30 cellular contexts compared by ENCODE assay signal in the genomic region with DNA sequence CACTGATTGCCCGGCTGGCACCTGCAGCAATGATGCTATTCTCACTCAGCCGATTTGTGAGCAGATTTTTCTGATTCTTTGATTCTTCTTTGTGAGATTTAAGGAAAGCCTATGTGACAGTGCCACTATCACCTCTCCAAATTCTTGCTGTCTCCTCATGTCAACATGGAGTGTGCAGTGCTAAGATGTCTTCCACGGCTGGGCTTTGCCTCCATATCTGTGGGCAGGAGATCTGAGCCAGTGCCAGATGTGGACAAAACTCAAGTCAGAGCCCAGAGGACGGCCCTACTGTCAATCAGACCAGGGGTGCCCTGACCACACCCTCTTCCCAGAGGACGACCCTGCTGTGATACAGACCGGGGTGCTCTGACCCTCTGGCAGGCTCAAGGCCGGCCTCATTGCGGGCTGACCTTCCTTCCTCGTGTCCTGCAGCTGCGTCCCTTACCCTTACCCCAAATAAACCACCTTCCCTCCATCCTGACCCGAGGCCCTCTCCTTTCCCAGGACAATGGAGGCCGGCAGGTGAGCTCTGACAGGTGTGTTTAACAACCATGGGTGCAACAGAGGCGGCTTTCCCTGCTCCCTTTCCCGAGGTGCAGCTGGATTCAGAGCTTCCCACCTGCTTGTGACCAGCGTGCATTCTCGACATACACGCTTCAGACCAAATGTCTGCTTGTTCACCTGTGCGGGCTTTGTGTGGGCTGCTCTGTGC.
"Had no signal": no experiment of that assay in that cellular context is flagged by ENCODE, and none has a peak within 500 bp of the region (broad histone marks: within the 10 kb centered on the region; RNA-seq: fewer than 3 reads in every experiment).

No MANE protein-coding gene starts in this region.

- H3K9me3 ChIP-seq: left lung, testis, uterus had no signal

- H3K9me3 Mint-ChIP-seq: activated B cell treated with CpG ODN at 0.5 μM for 24 hours; activated naive CD8-positive, alpha-beta T cell treated with anti-CD3 and anti-CD28 coated beads for 36 hours; activated T-cell treated with anti-CD3 and anti-CD28 coated beads, Interleukin-2, amount 50 U/mL, for 4 hours; activated T-helper 2 cell treated with anti-CD3 and anti-CD28 coated beads, Interferon-gamma antibody, Interleukin-2, Interleukin-4, amounts not matched to agents 10 μg/mL and 5 μg/mL and 100 μg/mL, durations not matched to agents 14 hours and 24 hours and 36 hours had no signal

- H3K36me3 Mint-ChIP-seq: activated naive CD8-positive, alpha-beta T cell treated with anti-CD3 and anti-CD28 coated beads for 36 hours; immature natural killer cell; naive thymus-derived CD4-positive, alpha-beta T cell had no signal

- H3K27me3 ChIP-seq: hepatocyte, testis, uterus had no signal

- H3K4me3 Mint-ChIP-seq: activated B cell treated with CpG ODN at 0.5 μM for 24 hours; activated CD4-positive, alpha-beta T cell treated with anti-CD3 and anti-CD28 coated beads for 36 hours; activated naive CD8-positive, alpha-beta T cell treated with anti-CD3 and anti-CD28 coated beads for 36 hours; activated T-cell treated with anti-CD3 and anti-CD28 coated beads, Interleukin-2, amount 50 U/mL, for 4 hours; immature natural killer cell; naive thymus-derived CD4-positive, alpha-beta T cell; neural crest cell had no signal

- FAIRE-seq: astrocyte, endothelial cell of umbilical vein, frontal cortex had no signal

- H3K27ac Mint-ChIP-seq: activated B cell treated with CpG ODN at 0.5 μM for 24 hours; activated CD4-positive, alpha-beta T cell treated with anti-CD3 and anti-CD28 coated beads for 36 hours; activated naive CD8-positive, alpha-beta T cell treated with anti-CD3 and anti-CD28 coated beads for 36 hours; activated T-helper 2 cell treated with anti-CD3 and anti-CD28 coated beads, Interferon-gamma antibody, Interleukin-2, Interleukin-4, amounts not matched to agents 10 μg/mL and 5 μg/mL and 100 μg/mL, durations not matched to agents 14 hours and 24 hours and 36 hours; immature natural killer cell; naive thymus-derived CD4-positive, alpha-beta T cell; progenitor cell of endocrine pancreas had no signal

- H3K4me1 Mint-ChIP-seq: activated CD4-positive, alpha-beta T cell treated with anti-CD3 and anti-CD28 coated beads for 36 hours; activated naive CD8-positive, alpha-beta T cell treated with anti-CD3 and anti-CD28 coated beads for 36 hours; immature natural killer cell; naive thymus-derived CD4-positive, alpha-beta T cell; neural crest cell had no signal

- ATAC-seq: activated CD4-positive, alpha-beta T cell treated with anti-CD3 and anti-CD28 coated beads for 36 hours; activated T-cell treated with anti-CD3 and anti-CD28 coated beads, Interleukin-2, amount 50 U/mL, for 4 hours; esophagus mucosa; left lung; naive thymus-derived CD4-positive, alpha-beta T cell had no signal

- H3K4me1 ChIP-seq: left lung, testis, uterus had no signal

- H3K4me3 ChIP-seq: hepatocyte, left lung, testis, uterus had no signal

- H3K36me3 ChIP-seq: left lung, uterus had no signal

- H3K27ac ChIP-seq: hepatocyte, left lung, testis, uterus had no signal

- DNase-seq: activated B cell treated with CpG ODN at 0.5 μM for 24 hours; activated CD4-positive, alpha-beta T cell treated with anti-CD3 and anti-CD28 coated beads for 36 hours; activated CD4-positive, alpha-beta T cell treated with anti-CD3 and anti-CD28 coated beads, Interleukin-2, amount 50 U/mL, for 4 hours; activated CD8-positive, alpha-beta memory T cell treated with anti-CD3 and anti-CD28 coated beads for 24 hours; activated CD8-positive, alpha-beta memory T cell treated with anti-CD3 and anti-CD28 coated beads, Interleukin-2, amount 50 U/mL, for 48 hours; activated naive CD4-positive, alpha-beta T cell treated with Interleukin-2 at 50 U/mL for 16 hours; activated naive CD8-positive, alpha-beta T cell treated with anti-CD3 and anti-CD28 coated beads for 36 hours; activated T-cell treated with anti-CD3 and anti-CD28 coated beads, Interleukin-2, amount 50 U/mL, for 4 hours; central memory CD4-positive, alpha-beta T cell; effector memory CD4-positive, alpha-beta T cell; glutamatergic neuron; immature natural killer cell; kidney glomerular epithelial cell; left lung; naive thymus-derived CD4-positive, alpha-beta T cell; retina; stimulated activated CD4-positive, alpha-beta T cell treated with anti-CD3 and anti-CD28 coated beads, Interleukin-2, amount 100 ng/mL, for 48 hours; stimulated activated CD8-positive, alpha-beta memory T cell treated with anti-CD3 and anti-CD28 coated beads, Interleukin-4, amount 100 ng/mL, for 48 hours; stimulated activated naive CD4-positive, alpha-beta T cell; testis; trophoblast cell; uterus had no signal
